1 cellular context compared by ENCODE assay signal in genomic region chr5:55936100-55936693, GRCh38.
TF ChIP-seq lines count a peak whose summit lies in the region.

No MANE protein-coding gene starts in this region.

TF ChIP-seq in WTC11, 78 proteins besides CTCF, POLR2A, EP300 and RAD21 (continued from another document):
- TF ChIP-seq ATF6 (CRISPR knock-in tag; IDR thresholded peaks at IDR 0.05) (no peak), FOXP4 (CRISPR knock-in tag; IDR thresholded peaks at IDR 0.05) (no peak), ZNF263 (CRISPR knock-in tag; IDR thresholded peaks at IDR 0.05; ENCODE audit: low read depth) (no peak)
